In the genomic region with DNA sequence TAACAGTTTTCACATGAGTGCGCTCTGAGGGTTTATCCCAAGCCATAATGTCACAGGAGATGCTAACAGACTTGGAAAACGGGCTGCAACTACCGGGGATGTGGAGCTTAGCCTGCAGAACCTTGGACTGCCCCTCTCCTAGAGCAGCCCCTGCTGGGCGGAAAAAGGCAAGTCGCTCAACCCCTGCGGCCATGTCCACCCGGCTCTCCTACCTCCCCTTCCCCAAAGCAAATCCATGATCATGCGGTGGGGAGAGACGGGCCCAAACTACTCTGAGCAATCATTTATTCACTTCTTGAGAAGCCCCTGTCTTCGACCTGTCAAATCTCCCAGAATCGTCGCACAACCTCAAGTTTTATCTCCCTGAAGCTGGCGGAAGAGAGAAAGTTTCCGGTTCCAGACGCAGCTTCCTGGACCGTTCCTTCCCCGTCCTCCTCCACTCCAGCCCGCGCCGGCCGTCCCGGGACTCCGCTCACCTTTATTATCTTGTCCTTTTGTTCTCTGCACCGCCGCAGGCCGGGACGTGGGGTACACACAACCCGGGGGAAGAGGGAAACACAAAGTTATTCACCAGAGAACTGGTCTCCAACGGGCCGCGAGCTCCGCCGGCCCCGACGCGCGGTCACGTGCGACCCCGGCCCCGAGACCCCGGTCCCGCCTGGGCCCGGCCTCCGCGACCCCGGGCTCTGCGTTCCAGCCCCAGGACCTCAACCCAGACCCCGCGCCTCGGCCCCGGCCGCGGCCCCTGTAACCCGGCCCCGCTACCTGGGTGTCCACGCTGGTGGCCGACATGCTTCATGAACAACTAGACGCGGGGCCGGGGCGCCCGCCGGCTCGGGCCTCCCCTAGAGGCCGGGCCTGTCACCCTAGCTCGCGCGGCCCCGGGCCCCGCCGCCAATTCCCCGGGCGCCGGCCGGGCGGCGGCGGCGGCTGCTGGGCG, we compare ENCODE assay signal across 8 cellular contexts. TPM values are rescaled to one million over a fixed set of nuclear protein-coding genes. Genes with fewer than 3 reads are reported as not detected.
DNase-seq lines count a peak whose midpoint lies in the region; ATAC-seq and TF ChIP-seq lines count a peak whose summit lies in the region.

No MANE protein-coding gene starts in this region.

- peaks cover 42% of the 10 kb centered on the region for H3K36me3 Mint-ChIP-seq in endodermal cell (ENCODE audit: low read depth)

- peaks cover 17% of the 10 kb centered on the region; the same call in 1 of the 2 replicates for H4K20me1 ChIP-seq in SU-DHL-6 (ENCODE audit: low read depth, low read length)

- 3 to 7% methylated on average over 26 to 81 of the region's 81 CpGs for WGBS in endodermal cell (ENCODE audit: insufficient coverage in 1 of 2, insufficient read length in 1 of 2), 2 experiments

- no peak for TF ChIP-seq CTCF in SU-DHL-6 (IDR thresholded peaks at IDR 0.05; ENCODE audit: insufficient read depth, low read length, poor library complexity, severe bottlenecking)
- TF ChIP-seq CTCF in endodermal cell (conservative IDR thresholded peaks at IDR 0.05), result peak; percentile 67

- peak overlapping the region; percentile 89 for H3K4me2 ChIP-seq in SU-DHL-6 (ENCODE audit: low read depth, low read length, poor library complexity, severe bottlenecking)

- peak overlapping the region; percentile 36 for H3K27ac ChIP-seq in SU-DHL-6 (ENCODE audit: low read depth, low read length)
- H3K27ac ChIP-seq in endodermal cell (ENCODE audit: low read depth, low read length), result peak overlapping the region; percentile 52
- H3K27ac ChIP-seq in muscle layer of colon (ENCODE audit: low read depth, low read length), result peak overlapping the region; percentile 41

- H3K9me3 ChIP-seq in SU-DHL-6 (ENCODE audit: insufficient read depth, low read length), result no peaks in the 10 kb centered on the region
- H3K9me3 ChIP-seq in endodermal cell (ENCODE audit: control insufficient read depth, low read length), result no peaks in the 10 kb centered on the region
- no peaks in the 10 kb centered on the region for H3K9me3 ChIP-seq in muscle layer of colon (ENCODE audit: low read length)

- no peak overlapping the region for H2AFZ ChIP-seq in SU-DHL-6 (ENCODE audit: low read depth, low read length, severe bottlenecking)

- H3K27me3 ChIP-seq in SU-DHL-6 (ENCODE audit: low read length), result no peaks in the 10 kb centered on the region
- H3K27me3 ChIP-seq in endodermal cell (ENCODE audit: control insufficient read depth, insufficient read depth, low read length, poor library complexity, severe bottlenecking), result peaks cover 6% of the 10 kb centered on the region
- H3K27me3 ChIP-seq in muscle layer of colon (ENCODE audit: control insufficient read depth in 1 of 2, insufficient read depth in 2 of 2, low read length in 2 of 2), result no peaks in the 10 kb centered on the region

- peak; percentile 11 for ATAC-seq in GM19023 (IDR thresholded peaks at IDR 0.05; ENCODE audit: unreplicated experiment)

- H3K79me2 ChIP-seq in SU-DHL-6 (ENCODE audit: insufficient read depth, low read length), result peaks cover 53% of the 10 kb centered on the region

- DNase-seq in COR-L47 (lab: John Stamatoyannopoulos, UW) (peak; percentile 39), HK-2 (ENCODE audit: unreplicated experiment) (peak; percentile 70), endodermal cell (peak; percentile 85), NCI-H187 (lab: John Stamatoyannopoulos, UW) (no peak), NCI-H128 (lab: John Stamatoyannopoulos, UW; ENCODE audit: unreplicated experiment) (no peak)

- H3K9me2 ChIP-seq in SU-DHL-6 (replicated peaks; ENCODE audit: insufficient read depth, low read length), result no peaks in the 10 kb centered on the region

- H3K4me3 ChIP-seq in SU-DHL-6 (ENCODE audit: insufficient read depth, low read length, poor library complexity, severe bottlenecking), result peak overlapping the region; percentile 86
- H3K4me3 ChIP-seq in endodermal cell (ENCODE audit: low read length), result peak overlapping the region; percentile 97
- H3K4me3 ChIP-seq in muscle layer of colon (ENCODE audit: low read depth in 1 of 2, low read length in 2 of 2), result peak overlapping the region; percentile 64 to 72

- H3K4me3 Mint-ChIP-seq in endodermal cell, result peak overlapping the region; percentile 99

- H3K9me3 Mint-ChIP-seq in endodermal cell, result no peaks in the 10 kb centered on the region

- H3K36me3 ChIP-seq in SU-DHL-6 (ENCODE audit: low read length) (peaks cover 12% of the 10 kb centered on the region; the same call in 1 of the 2 replicates), endodermal cell (ENCODE audit: control insufficient read depth, insufficient read depth, low read length) (peaks cover 39% of the 10 kb centered on the region), muscle layer of colon (ENCODE audit: insufficient read depth, low read length) (peaks cover 21% of the 10 kb centered on the region)

- H3K9ac ChIP-seq in SU-DHL-6 (ENCODE audit: low read length), result peak overlapping the region; percentile 90
- peak overlapping the region; percentile 97 for H3K9ac ChIP-seq in endodermal cell (ENCODE audit: extremely low read depth, low read length, poor library complexity, severe bottlenecking)
- H3K9ac ChIP-seq in muscle layer of colon (ENCODE audit: low read length), result peak overlapping the region; percentile 60

- peaks cover 33% of the 10 kb centered on the region for H3K4me1 Mint-ChIP-seq in endodermal cell

- H3K27me3 Mint-ChIP-seq in endodermal cell (ENCODE audit: insufficient read depth), result peaks cover 6% of the 10 kb centered on the region

- H3F3A ChIP-seq in SU-DHL-6 (ENCODE audit: insufficient read depth), result no peaks in the 10 kb centered on the region

- peak overlapping the region; percentile 98 for H3K27ac Mint-ChIP-seq in endodermal cell

- H3K4me1 ChIP-seq in endodermal cell (ENCODE audit: control insufficient read depth, insufficient read depth, low read length), result peaks cover 5% of the 10 kb centered on the region
- H3K4me1 ChIP-seq in muscle layer of colon (ENCODE audit: insufficient read depth, low read length), result peaks cover 50% of the 10 kb centered on the region

RNA-seq across cellular contexts. Expression of gene YTHDF1, which starts 0.6 kb away (rescaled TPM):
- 10 to 100 TPM; 64.9 to 73.2 TPM for total RNA-seq in endodermal cell
- 43.0 TPM for polyA plus RNA-seq in endodermal cell (2013, experiment 1 of 2)
- 41.6 TPM for polyA plus RNA-seq in endodermal cell (2013, experiment 2 of 2)

RNA-seq across cellular contexts. Expression of gene BIRC7, which starts 20.3 kb away (rescaled TPM):
- not detected for total RNA-seq in endodermal cell
- 0.28 TPM for polyA plus RNA-seq in endodermal cell (2013, experiment 1 of 2)
- 0.21 TPM for polyA plus RNA-seq in endodermal cell (2013, experiment 2 of 2)

RNA-seq across cellular contexts. Expression of gene NKAIN4, which starts 38.9 kb away (rescaled TPM):
- total RNA-seq in endodermal cell, result 1 to 10 TPM in 1 of 2 donors, under 1 TPM in 1; 0.24 to 1.7 TPM
- 51.9 TPM for polyA plus RNA-seq in endodermal cell (2013, experiment 1 of 2)
- 40.1 TPM for polyA plus RNA-seq in endodermal cell (2013, experiment 2 of 2)

RNA-seq across cellular contexts. Expression of gene ARFGAP1, which starts 57.2 kb away (rescaled TPM):
- 100 to 1,000 TPM; 159 to 208 TPM for total RNA-seq in endodermal cell
- polyA plus RNA-seq in endodermal cell (2013, experiment 1 of 2), result 122 TPM
- 97.6 TPM for polyA plus RNA-seq in endodermal cell (2013, experiment 2 of 2)

Comparison
In these comparisons a context has a peak if more than half of its experiments do, and no peak if none do; other contexts are left out.
1. DNase-seq: peak in COR-L47 (single experiment), HK-2 (single experiment) and endodermal cell (single experiment); none in NCI-H187 (0 of 2) and NCI-H128 (single experiment).
2. Peak in every context shown above with its lines, with median percentiles within 50 percentile points of each other: H3K27ac ChIP-seq, H3K4me3 ChIP-seq and H3K9ac ChIP-seq.